In genomic region chr3:16533928-16534913, GRCh38 we compare ENCODE assay signal across 20 cellular contexts. TPM values are rescaled to one million over a fixed set of nuclear protein-coding genes. Genes with fewer than 3 reads are reported as not detected.
DNase-seq lines count a peak whose midpoint lies in the region; ATAC-seq, FAIRE-seq and TF ChIP-seq lines count a peak whose summit lies in the region.
"Had no signal": no experiment of that assay in that cellular context is flagged by ENCODE, and none has a peak within 500 bp of the region (broad histone marks: within the 10 kb centered on the region; RNA-seq: fewer than 3 reads in every experiment).

No MANE protein-coding gene starts in this region.

- no peak overlapping the region for H3K4me3 ChIP-seq in psoas muscle
- H3K4me3 ChIP-seq: prostate gland had no signal

- no peaks in the 10 kb centered on the region for H3K9me3 ChIP-seq in psoas muscle
- H3K9me3 ChIP-seq: prostate gland had no signal

- H3K27ac ChIP-seq in psoas muscle: peak overlapping the region; percentile 9
- H3K27ac ChIP-seq: brain microvascular endothelial cell, prostate gland had no signal

- no peaks in the 10 kb centered on the region for H3K27me3 ChIP-seq in psoas muscle (ENCODE audit: insufficient read depth in 3 of 3, low read length in 2 of 3)
- H3K27me3 ChIP-seq: brain microvascular endothelial cell had no signal

- TF ChIP-seq CTCF in psoas muscle (IDR thresholded peaks at IDR 0.05): no peak

- peaks cover 10% of the 10 kb centered on the region for H3K4me1 ChIP-seq in psoas muscle
- H3K4me1 ChIP-seq: prostate gland had no signal

- peak; percentile 4 for FAIRE-seq in endometrium (lab: Jason Lieb, UNC)
- FAIRE-seq: A204.1, endothelial cell of umbilical vein, GM19239, H54 had no signal

- 33 to 47% (median 37%) methylated on average over 11 of the region's 11 CpGs for WGBS in psoas muscle, 3 donors

- H3K36me3 ChIP-seq in psoas muscle (ENCODE audit: insufficient read depth in 1 of 2, low read depth in 1 of 2): no peaks in the 10 kb centered on the region
- H3K36me3 ChIP-seq: brain microvascular endothelial cell, prostate gland had no signal

- peak; percentile 31 for DNase-seq in NCI-H748 (lab: John Stamatoyannopoulos, UW; ENCODE audit: unreplicated experiment)
- DNase-seq in NCI-H748 treated with DMSO at 0.1 percent for 48 hours (lab: John Stamatoyannopoulos, UW): no peak
- peak; percentile 24 for DNase-seq in NCI-H2107 (lab: John Stamatoyannopoulos, UW)
- no peak for DNase-seq in psoas muscle
- DNase-seq: activated naive CD8-positive, alpha-beta T cell treated with anti-CD3 and anti-CD28 coated beads, Interleukin-2, amount 50 U/mL, for 24 hours; brain microvascular endothelial cell; C1 segment of cervical spinal cord; GDM1; hypothalamus; NK-92 treated with Interleukin-12 subunit alpha and Interleukin-12 subunit beta, amount 100 ng/mL, for 24 hours had no signal

- ATAC-seq in psoas muscle (peak in 3 of 4 donors; percentile 40 to 75 (median 48)), GM19023 (IDR thresholded peaks at IDR 0.05; ENCODE audit: unreplicated experiment) (no peak), GM21737 (IDR thresholded peaks at IDR 0.05; ENCODE audit: unreplicated experiment) (no peak), HG03565 (IDR thresholded peaks at IDR 0.05; ENCODE audit: unreplicated experiment) (no peak)
- ATAC-seq: activated naive CD8-positive, alpha-beta T cell treated with anti-CD3 and anti-CD28 coated beads, Interleukin-2, amount 50 U/mL, for 24 hours; SK-N-SH treated with all-trans-retinoic acid at 6 μM for 48 hours had no signal

- intact Hi-C loops in psoas muscle (cut with DNase I): no loop called here

RNA-seq across cellular contexts. Expression of gene RFTN1, which starts 20.7 kb away (rescaled TPM):
- 10 to 100 TPM; 11.5 to 21.8 (median 16.8) TPM for total RNA-seq in psoas muscle
- polyA plus RNA-seq in psoas muscle: 10 to 100 TPM in 2 of 3 donors, 1 to 10 TPM in 1; 9.1 to 33.1 (median 14.9) TPM

Comparison
In these comparisons a context has a peak if more than half of its experiments do, and no peak if none do; other contexts are left out.
1. DNase-seq: peak in NCI-H748 (single experiment) and NCI-H2107 (single experiment); none in NCI-H748 treated with DMSO at 0.1 percent for 48 hours (single experiment) and psoas muscle (0 of 2).
2. ATAC-seq: peak in psoas muscle (3 of 4); none in GM19023 (single experiment), GM21737 (single experiment) and HG03565 (single experiment).